Comparison of ENCODE assay signal across 2 cellular contexts in genomic region chr19:19131989-19132388, GRCh38.
TF ChIP-seq lines count a peak whose summit lies in the region.

No MANE protein-coding gene starts in this region.

TF ChIP-seq in GM23338, 12 proteins besides CTCF, POLR2A, EP300 and RAD21:
- TF ChIP-seq CREB1 (CRISPR knock-in tag; IDR thresholded peaks at IDR 0.05; ENCODE audit: low read depth) (no peak), ZNF331 (CRISPR knock-in tag; IDR thresholded peaks at IDR 0.05; ENCODE audit: low read depth) (peak; percentile 98)
TF ChIP-seq in GM23338: peak in this region for 1.

TF ChIP-seq in GM12878, 131 proteins besides CTCF, POLR2A, EP300 and RAD21:
- TF ChIP-seq CBX5 (IDR thresholded peaks at IDR 0.05; ENCODE audit: low read depth) (peak; percentile 75; the same call in 1 of the 2 replicates), MTA2 (IDR thresholded peaks at IDR 0.05; ENCODE audit: low read depth) (no peak), CEBPZ (IDR thresholded peaks at IDR 0.05; ENCODE audit: low read depth, low read length) (no peak)
